Comparison of ENCODE assay signal across 23 cellular contexts in genomic region chr1:192448026-192448578, GRCh38.
DNase-seq lines count a peak whose midpoint lies in the region; ATAC-seq, FAIRE-seq and TF ChIP-seq lines count a peak whose summit lies in the region.
"Had no signal": no experiment of that assay in that cellular context is flagged by ENCODE, and none has a peak within 500 bp of the region (broad histone marks: within the 10 kb centered on the region; RNA-seq: fewer than 3 reads in every experiment).

No MANE protein-coding gene starts in this region.

- H3K9ac ChIP-seq in adipocyte (ENCODE audit: low read length), result no peak overlapping the region
- H3K9ac ChIP-seq in mesendoderm (ENCODE audit: low read length), result no peak overlapping the region
- H3K9ac ChIP-seq: BLaER1 treated with 17β-estradiol and CSF1 and Interleukin-3, amounts not matched to agents 10 nM and 100 nM had no signal

- no peak overlapping the region for H4K5ac ChIP-seq in mesendoderm (ENCODE audit: low read length)

- no peaks in the 10 kb centered on the region for H3K79me1 ChIP-seq in mesendoderm (ENCODE audit: low read length)

- no peak overlapping the region for H3K4me2 ChIP-seq in mesendoderm (ENCODE audit: low read length)
- H3K4me2 ChIP-seq: BLaER1 treated with 17β-estradiol and CSF1 and Interleukin-3, amounts not matched to agents 10 nM and 100 nM had no signal

- no peaks in the 10 kb centered on the region for H3K27me3 ChIP-seq in adipocyte (replicated peaks; ENCODE audit: control insufficient read depth, insufficient read depth, low read length)
- H3K27me3 ChIP-seq in mesendoderm (ENCODE audit: insufficient read depth, low read length, poor library complexity), result no peaks in the 10 kb centered on the region
- peaks cover 0 to 4% (median 0%) of the 10 kb centered on the region in 7 donors for H3K27me3 ChIP-seq in heart right ventricle
- H3K27me3 ChIP-seq: BLaER1 treated with 17β-estradiol and CSF1 and Interleukin-3, amounts not matched to agents 10 nM and 100 nM had no signal

- H3K36me3 ChIP-seq in adipocyte (ENCODE audit: control insufficient read depth, insufficient read depth, low read length, severe bottlenecking) (no peaks in the 10 kb centered on the region), mesendoderm (ENCODE audit: control insufficient read depth, insufficient read depth, low read length) (no peaks in the 10 kb centered on the region), heart right ventricle (no peaks in the 10 kb centered on the region)
- H3K36me3 ChIP-seq: BLaER1 treated with 17β-estradiol and CSF1 and Interleukin-3, amounts not matched to agents 10 nM and 100 nM; HAP-1 had no signal

- H3K4me3 ChIP-seq in adipocyte (ENCODE audit: low read length) (no peak overlapping the region), mesendoderm (ENCODE audit: low read length) (no peak overlapping the region), heart right ventricle (no peak overlapping the region)
- H3K4me3 ChIP-seq: BLaER1 treated with 17β-estradiol and CSF1 and Interleukin-3, amounts not matched to agents 10 nM and 100 nM; HAP-1 had no signal

- H3K79me2 ChIP-seq in mesendoderm (ENCODE audit: control insufficient read depth, insufficient read depth, low read length), result no peaks in the 10 kb centered on the region

- FAIRE-seq in GM12892 (lab: Jason Lieb, UNC), result no peak
- FAIRE-seq: GM12891, RCC 7860 had no signal

- H3K4me1 ChIP-seq in adipocyte (ENCODE audit: control insufficient read depth, insufficient read depth, low read length), result no peaks in the 10 kb centered on the region
- H3K4me1 ChIP-seq in mesendoderm (ENCODE audit: control insufficient read depth, low read depth, low read length), result no peaks in the 10 kb centered on the region
- peaks cover 0 to under 1% (median 0%) of the 10 kb centered on the region in 9 donors for H3K4me1 ChIP-seq in heart right ventricle

- H3K56ac ChIP-seq in mesendoderm (ENCODE audit: low read length), result no peak overlapping the region

- H2BK15ac ChIP-seq in mesendoderm (replicated peaks; ENCODE audit: low read depth), result no peak overlapping the region

- no peak overlapping the region for H3K4ac ChIP-seq in mesendoderm (ENCODE audit: low read depth, low read length)

- H4K8ac ChIP-seq in mesendoderm (ENCODE audit: low read depth, low read length), result no peak overlapping the region

- ATAC-seq in heart right ventricle, result no peak
- ATAC-seq: SK-N-SH treated with all-trans-retinoic acid at 6 μM for 48 hours had no signal

- intact Hi-C loops in heart right ventricle (cut with DNase I), result loop anchor here in 3 of 10 donors (5.0 to 10.0 kb wide), 2 partner anchors 453 to 456 kb away; no protein-coding TSS in a partner anchor

- no peak overlapping the region for H2AK5ac ChIP-seq in mesendoderm (ENCODE audit: low read length)

- H3K23ac ChIP-seq in mesendoderm (ENCODE audit: low read length), result no peak overlapping the region

- no peak overlapping the region for H2BK5ac ChIP-seq in mesendoderm (ENCODE audit: low read length)

- no peak overlapping the region for H3K18ac ChIP-seq in mesendoderm (ENCODE audit: low read length)

- no peak overlapping the region for H2BK120ac ChIP-seq in mesendoderm (ENCODE audit: low read depth, low read length)

- H3K9me3 ChIP-seq in adipocyte (ENCODE audit: control insufficient read depth, low read length) (no peaks in the 10 kb centered on the region), heart right ventricle (no peaks in the 10 kb centered on the region)
- H3K9me3 ChIP-seq: BLaER1 treated with 17β-estradiol and CSF1 and Interleukin-3, amounts not matched to agents 10 nM and 100 nM; HAP-1 had no signal

- peak; percentile 58 for DNase-seq in A172 (ENCODE audit: low spot score)
- peak; percentile 92 for DNase-seq in LHCN-M2 (ENCODE audit: low read depth)
- DNase-seq in adipocyte (ENCODE audit: low read depth), result peak; percentile 8
- DNase-seq in mesendoderm, result peak; percentile 15
- DNase-seq in GM12892 (ENCODE audit: insufficient read length), result no peak
- no peak for DNase-seq in heart right ventricle
- DNase-seq in HT-29 (ENCODE audit: low spot score), result no peak
- no peak for DNase-seq in NCI-H187 treated with DMSO at 0.1 percent for 48 hours (lab: John Stamatoyannopoulos, UW)
- DNase-seq: DND-41, GF-D8, KG1, NCI-H1048, NCI-H1436 treated with DMSO at 0.1 percent for 48 hours, NCI-H2081 treated with DMSO at 0.1 percent for 48 hours, NCI-H345, NCI-H69, SHP77 had no signal

- H3K27ac ChIP-seq in mesendoderm (ENCODE audit: low read depth, low read length), result no peak overlapping the region
- no peak overlapping the region for H3K27ac ChIP-seq in heart right ventricle
- H3K27ac ChIP-seq: 22Rv1; BLaER1 treated with 17β-estradiol and CSF1 and Interleukin-3, amounts not matched to agents 10 nM and 100 nM had no signal

- no peak for TF ChIP-seq CTCF in heart right ventricle (IDR thresholded peaks at IDR 0.05)

- no peak for TF ChIP-seq POLR2A in GM12892 (IDR thresholded peaks at IDR 0.05; ENCODE audit: low read depth, low read length)

Comparison
In these comparisons a context has a peak if more than half of its experiments do, and no peak if none do; other contexts are left out.
1. DNase-seq: peak in A172 (single experiment), LHCN-M2 (single experiment), adipocyte (single experiment) and mesendoderm (single experiment); none in GM12892 (single experiment), heart right ventricle (0 of 2), HT-29 (single experiment) and NCI-H187 treated with DMSO at 0.1 percent for 48 hours (single experiment).